Comparison of ENCODE assay signal across 8 cellular contexts in genomic region chr2:50492452-50492851, GRCh38.
DNase-seq lines count a peak whose midpoint lies in the region; ATAC-seq and TF ChIP-seq lines count a peak whose summit lies in the region.

No MANE protein-coding gene starts in this region.

- H3K27me3 ChIP-seq in RWPE2 (ENCODE audit: insufficient read depth, poor library complexity, severe bottlenecking) (no peaks in the 10 kb centered on the region), lower lobe of right lung (ENCODE audit: low read depth) (peaks cover 5% of the 10 kb centered on the region)

- TF ChIP-seq CTCF in GM12875 (IDR thresholded peaks at IDR 0.05; ENCODE audit: borderline replicate concordance, insufficient read depth, low read depth, low read length) (peak; percentile 57; the same call in 1 of the 2 replicates), RWPE2 (IDR thresholded peaks at IDR 0.05; ENCODE audit: poor library complexity, severe bottlenecking) (peak; percentile 70), coronary artery (IDR thresholded peaks at IDR 0.05) (peak; percentile 41), lower lobe of right lung (IDR thresholded peaks at IDR 0.05) (peak; percentile 67)

- ATAC-seq in HG02588 (IDR thresholded peaks at IDR 0.05; ENCODE audit: unreplicated experiment) (peak; percentile 85), RWPE2 (ENCODE audit: low read depth) (peak; percentile 55; the same call in 2 of the 3 replicates), lower lobe of right lung (peak; percentile 81 to 91)

- H3K36me3 ChIP-seq in RWPE2 (ENCODE audit: low read depth) (no peaks in the 10 kb centered on the region), lower lobe of right lung (no peaks in the 10 kb centered on the region)

- H3K4me3 ChIP-seq in GM12875 (ENCODE audit: low read depth, low read length) (no peak overlapping the region), RWPE2 (ENCODE audit: severe bottlenecking) (no peak overlapping the region), coronary artery (peak overlapping the region; percentile 11), lower lobe of right lung (peak overlapping the region; percentile 28)

- no peaks in the 10 kb centered on the region for H3K9me3 ChIP-seq in RWPE2 (ENCODE audit: severe bottlenecking)
- H3K9me3 ChIP-seq in lower lobe of right lung = no peaks in the 10 kb centered on the region

- DNase-seq in AML-193 (lab: John Stamatoyannopoulos, UW) (peak; percentile 47 to 55), M059J (ENCODE audit: low read depth) (peak; percentile 46), RWPE2 (ENCODE audit: low spot score) (no peak), coronary artery (ENCODE audit: low spot score) (no peak), lower lobe of right lung (no peak), ureter (ENCODE audit: low spot score) (peak; percentile 47)

- intact Hi-C loops in lower lobe of right lung (cut with DNase I) = no loop called here

- H3K4me1 ChIP-seq in RWPE2 (ENCODE audit: insufficient read depth, poor library complexity, severe bottlenecking) (no peaks in the 10 kb centered on the region), lower lobe of right lung (peaks cover 10% of the 10 kb centered on the region)

- H3K27ac ChIP-seq in RWPE2 (ENCODE audit: poor library complexity, severe bottlenecking) (no peak overlapping the region), coronary artery (no peak overlapping the region), lower lobe of right lung (no peak overlapping the region)

Comparison
In these comparisons a context has a peak if more than half of its experiments do, and no peak if none do; other contexts are left out.
1. DNase-seq: peak in AML-193 (2 of 2), M059J (single experiment) and ureter (single experiment); none in RWPE2 (single experiment), coronary artery (single experiment) and lower lobe of right lung (single experiment).
2. H3K4me3 ChIP-seq: peak in coronary artery (single experiment) and lower lobe of right lung (single experiment); none in GM12875 (single experiment) and RWPE2 (single experiment).
3. Peak in every context shown above with its lines, with median percentiles within 50 percentile points of each other: CTCF ChIP-seq and ATAC-seq.